In the genomic region with DNA sequence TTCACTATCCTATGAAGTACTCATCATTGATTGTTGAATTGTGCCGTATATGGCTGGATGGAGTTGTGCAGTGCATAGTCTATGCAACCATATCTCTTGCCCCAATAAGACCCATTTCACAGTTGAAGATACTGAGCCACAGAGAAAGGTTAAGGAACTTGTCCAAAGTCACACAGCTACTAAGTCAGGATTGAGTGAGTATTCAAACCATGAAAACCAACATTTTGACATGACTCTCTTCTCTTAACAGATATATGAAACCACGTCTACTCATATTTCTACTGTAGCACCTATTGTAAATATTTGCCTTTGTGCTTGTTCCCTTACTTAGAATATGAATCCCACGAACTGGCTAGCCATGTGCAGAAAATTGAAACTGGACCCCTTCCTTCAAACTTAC, we compare ENCODE assay signal across 1 cellular context.
TF ChIP-seq lines count a peak whose summit lies in the region.

No MANE protein-coding gene starts in this region.

TF ChIP-seq in HepG2, 621 proteins besides CTCF, POLR2A, EP300 and RAD21:
- TF ChIP-seq ZNF331 (CRISPR knock-in tag; IDR thresholded peaks at IDR 0.05) (no peak), ZNF629 (CRISPR knock-in tag; conservative IDR thresholded peaks at IDR 0.05) (peak; percentile 75), ZNF790 (CRISPR knock-in tag; IDR thresholded peaks at IDR 0.05; ENCODE audit: borderline replicate concordance) (no peak)
